14 cellular contexts compared by ENCODE assay signal in the genomic region with DNA sequence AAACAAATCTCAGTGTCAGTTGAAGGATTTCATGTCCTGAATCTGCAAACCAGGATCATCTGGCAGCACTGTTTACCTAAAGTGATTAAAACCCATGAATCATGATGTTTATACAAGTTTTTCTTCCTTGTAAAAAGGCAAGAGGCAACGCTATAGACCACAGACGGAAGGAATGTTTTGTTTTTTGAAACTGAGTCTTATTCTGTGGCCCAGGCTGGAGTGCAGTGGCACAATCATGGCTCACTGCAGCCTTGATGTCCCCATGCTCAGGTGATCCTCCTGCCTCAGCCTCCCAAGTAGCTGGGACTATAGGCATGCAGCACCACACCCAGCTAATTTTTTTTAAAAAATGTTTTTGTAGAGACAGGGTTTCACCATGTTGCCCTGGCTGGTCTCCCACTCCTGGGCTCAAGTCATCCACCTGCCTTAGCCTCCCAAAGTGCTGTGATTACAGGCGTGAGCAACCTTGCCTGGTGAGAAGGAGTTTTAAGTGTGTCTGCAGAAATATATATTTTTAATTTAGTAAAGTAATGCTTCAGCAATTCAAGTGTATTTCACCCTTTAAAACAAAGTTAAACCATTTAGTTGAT. TPM values are rescaled to one million over a fixed set of nuclear protein-coding genes. Genes with fewer than 3 reads are reported as not detected.
DNase-seq lines count a peak whose midpoint lies in the region; ATAC-seq and TF ChIP-seq lines count a peak whose summit lies in the region.
"Had no signal": no experiment of that assay in that cellular context is flagged by ENCODE, and none has a peak within 500 bp of the region (broad histone marks: within the 10 kb centered on the region; RNA-seq: fewer than 3 reads in every experiment).

No MANE protein-coding gene starts in this region.

- intact Hi-C loops in breast epithelium (cut with DNase I; ENCODE audit: low total_unique reads): no loop called here

- ATAC-seq in HG03442 (IDR thresholded peaks at IDR 0.05; ENCODE audit: unreplicated experiment): no peak
- ATAC-seq: stimulated activated memory B cell treated with anti-CD40 and anti-IgM and Interleukin-4, amounts not matched to agents 10 μg/mL and 1 μg/mL and 100 μg/mL, for 72 hours had no signal

- DNase-seq in A172 (ENCODE audit: low spot score): peak; percentile 72
- peak; percentile 5 for DNase-seq in HS-5 (ENCODE audit: low read depth)
- DNase-seq in breast epithelium (ENCODE audit: low spot score in 2 of 2): no peak
- DNase-seq in kidney glomerular epithelial cell (lab: John Stamatoyannopoulos, UW): peak; percentile 59
- DNase-seq in GM10248 (ENCODE audit: extremely low spot score): no peak
- no peak for DNase-seq in activated CD4-positive, alpha-beta T cell treated with anti-CD3 and anti-CD28 coated beads for 48 hours
- DNase-seq in NCI-H1048 (lab: John Stamatoyannopoulos, UW): no peak
- DNase-seq: activated CD4-positive, CD25-positive, alpha-beta regulatory T cell; activated naive CD4-positive, alpha-beta T cell treated with anti-CD3 and anti-CD28 coated beads, Interleukin-2, amount 50 U/mL, for 16 hours; esophagus squamous epithelium; stimulated activated CD4-positive, alpha-beta T cell treated with anti-CD3 and anti-CD28 coated beads, Interleukin-12 subunit alpha, Interleukin-12 subunit beta, amount 100 ng/mL, for 4 hours had no signal

- no peak overlapping the region for H3K4me3 ChIP-seq in breast epithelium
- H3K4me3 ChIP-seq: BLaER1, esophagus squamous epithelium had no signal

- CTCF ChIA-PET in GM10248 (lab: Yijun Ruan, JAX): interaction anchor here (1.3 kb wide), 1 partner anchor 8 kb away, joined by 3 read pairs; no protein-coding TSS in a partner anchor

- H3K9me3 ChIP-seq in breast epithelium: no peaks in the 10 kb centered on the region
- H3K9me3 ChIP-seq: BLaER1, esophagus squamous epithelium had no signal

- no peak for TF ChIP-seq POLR2A in breast epithelium (IDR thresholded peaks at IDR 0.05)

- no peaks in the 10 kb centered on the region for H3K36me3 ChIP-seq in breast epithelium
- H3K36me3 ChIP-seq: BLaER1, esophagus squamous epithelium had no signal

- TF ChIP-seq CTCF in breast epithelium (IDR thresholded peaks at IDR 0.05) (no peak), GM10248 (IDR thresholded peaks at IDR 0.05; ENCODE audit: control extremely low read depth, extremely low read depth, low read depth, missing control alignments) (no peak)

- H3K4me1 ChIP-seq in breast epithelium: no peaks in the 10 kb centered on the region
- H3K4me1 ChIP-seq: BLaER1 had no signal

- no peaks in the 10 kb centered on the region for H3K27me3 ChIP-seq in breast epithelium
- H3K27me3 ChIP-seq: BLaER1, esophagus squamous epithelium had no signal

- POLR2A ChIA-PET in GM10248 (lab: Yijun Ruan, JAX): no interaction called here

- H3K27ac ChIP-seq in breast epithelium: peak overlapping the region; percentile 46 to 56
- H3K27ac ChIP-seq: BLaER1 had no signal

RNA-seq across cellular contexts. Expression of a gene that starts 30.0 kb away (rescaled TPM):
- total RNA-seq in A172 (2014; rRNA removed; shearing (Covaris generic)): 1.2 and 2.3 TPM in 2 replicates
- 10 to 100 TPM; 31.8 to 54.4 (median 50.9) TPM for total RNA-seq in breast epithelium

Comparison
In these comparisons a context has a peak if more than half of its experiments do, and no peak if none do; other contexts are left out.
1. DNase-seq: peak in A172 (single experiment), HS-5 (single experiment) and kidney glomerular epithelial cell (single experiment); none in breast epithelium (0 of 2), GM10248 (single experiment), activated CD4-positive, alpha-beta T cell treated with anti-CD3 and anti-CD28 coated beads for 48 hours (single experiment) and NCI-H1048 (single experiment).